Comparison of ENCODE assay signal across 6 cellular contexts in the genomic region with DNA sequence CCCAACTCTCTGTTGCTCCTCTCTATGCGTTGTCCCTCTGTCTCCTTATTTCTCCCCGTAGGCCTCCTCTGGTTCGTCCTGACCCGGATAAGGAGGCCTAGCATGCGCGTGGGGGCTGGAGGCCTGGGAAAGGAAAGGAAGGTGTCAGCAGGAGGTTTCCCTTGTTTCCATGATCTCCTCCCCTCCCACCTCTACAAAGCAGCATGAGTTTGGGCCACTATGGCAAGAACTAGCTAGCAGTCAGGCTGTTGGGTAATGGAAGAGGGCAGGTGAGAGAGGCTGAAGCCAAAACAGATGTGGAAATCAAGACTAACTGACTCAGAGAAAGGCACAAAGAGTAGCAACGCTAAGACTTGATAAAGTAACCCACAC.
DNase-seq lines count a peak whose midpoint lies in the region; ATAC-seq lines count a peak whose summit lies in the region.

No MANE protein-coding gene starts in this region.

- H3K36me3 ChIP-seq in HUES48 (ENCODE audit: control insufficient read depth, insufficient read depth, low read length) (no peaks in the 10 kb centered on the region), neuron (ENCODE audit: insufficient read depth, low read length) (peaks cover 4% of the 10 kb centered on the region)

- no peak overlapping the region for H3K9ac ChIP-seq in HUES48 (ENCODE audit: low read depth, low read length)

- no peak for ATAC-seq in HG03571 (IDR thresholded peaks at IDR 0.05; ENCODE audit: unreplicated experiment)
- no peak for ATAC-seq in GM18519 (IDR thresholded peaks at IDR 0.05; ENCODE audit: low FRiP score, unreplicated experiment)
- ATAC-seq in HG02759 (IDR thresholded peaks at IDR 0.05; ENCODE audit: unreplicated experiment): no peak

- H3K9me3 ChIP-seq in HUES48 (ENCODE audit: control insufficient read depth, insufficient read depth, low read length) (no peaks in the 10 kb centered on the region), neuron (ENCODE audit: low read length) (no peaks in the 10 kb centered on the region)

- H3K4me3 ChIP-seq in HUES48 (ENCODE audit: low read depth, low read length) (peak overlapping the region; percentile 76), neuron (ENCODE audit: low read length) (peak overlapping the region; percentile 77)

- H3K27ac ChIP-seq in HUES48 (ENCODE audit: low read depth, low read length) (peak overlapping the region; percentile 57), caudate nucleus (ENCODE audit: low read depth, low read length) (peak overlapping the region; percentile 22)

- H3K27me3 ChIP-seq in HUES48 (ENCODE audit: control insufficient read depth, insufficient read depth, low read length) (peaks cover 26% of the 10 kb centered on the region), neuron (ENCODE audit: insufficient read depth, low read length) (no peaks in the 10 kb centered on the region)

- H2AFZ ChIP-seq in neuron (ENCODE audit: low read depth, low read length): peak overlapping the region; percentile 20

- H3K4me1 ChIP-seq in HUES48 (ENCODE audit: control insufficient read depth, insufficient read depth, low read length) (peaks cover 29% of the 10 kb centered on the region), neuron (ENCODE audit: insufficient read depth, low read length) (peaks cover 36% of the 10 kb centered on the region)

- DNase-seq in caudate nucleus (lab: John Stamatoyannopoulos, UW): peak in 4 of 61 donors; percentile 35 to 78 (median 58)
